In genomic region chr12:54725233-54725843, GRCh38 we compare ENCODE assay signal across 8 cellular contexts.
A peak's percentile ranks its signal among the peaks of the same experiment; 100 is the strongest.
DNase-seq lines count a peak whose midpoint lies in the region; ATAC-seq and TF ChIP-seq lines count a peak whose summit lies in the region.

No MANE protein-coding gene starts in this region.

- H2AFZ ChIP-seq in H9 (ENCODE audit: low read length) (no peak overlapping the region), hepatocyte (no peak overlapping the region)

- no CpG with 5 or more reads among the region's 5 CpGs for whole genome bisulfite sequencing in H9 (ENCODE audit: extremely low coverage, insufficient read length, low lambda C conversion rate)
- WGBS in hepatocyte (ENCODE audit: low lambda C conversion rate, missing lambda C conversion rate) = 36% methylated on average over 5 of the region's 5 CpGs

- no peak overlapping the region for H2BK12ac ChIP-seq in H9 (ENCODE audit: insufficient read length, low read depth, low read length)

- ATAC-seq in HG02938 (IDR thresholded peaks at IDR 0.05; ENCODE audit: unreplicated experiment) = no peak
- no peak for ATAC-seq in activated naive CD4-positive, alpha-beta T cell treated with anti-CD3 and anti-CD28 coated beads, Interleukin-2, amount 50 U/mL, for 72 hours
- no peak for ATAC-seq in activated CD4-positive, alpha-beta T cell treated with anti-CD3 and anti-CD28 coated beads for 36 hours

- POLR2A ChIA-PET in activated CD4-positive, alpha-beta T cell treated with anti-CD3 and anti-CD28 coated beads for 36 hours (lab: Charles Lee) = no interaction called here

- no peak overlapping the region for H2AK5ac ChIP-seq in H9 (ENCODE audit: insufficient read length, low read length)

- H2BK5ac ChIP-seq in H9 (ENCODE audit: insufficient read length, low read length) = no peak overlapping the region

- peaks cover 0 to 9% (median 0%) of the 10 kb centered on the region in 3 experiments; a peak in 3 of 7 replicates for H3K36me3 Mint-ChIP-seq in H9 (ENCODE audit: insufficient read depth in 1 of 3, low read depth in 3 of 3)
- H3K36me3 Mint-ChIP-seq in activated naive CD4-positive, alpha-beta T cell treated with anti-CD3 and anti-CD28 coated beads, Interleukin-2, amount 50 U/mL, for 72 hours = no peaks in the 10 kb centered on the region
- H3K36me3 Mint-ChIP-seq in activated CD4-positive, alpha-beta T cell treated with anti-CD3 and anti-CD28 coated beads for 36 hours (ENCODE audit: low read depth) = no peaks in the 10 kb centered on the region

- H3K23ac ChIP-seq in H9 (ENCODE audit: insufficient read length, low read depth, low read length) = no peak overlapping the region

- H4K8ac ChIP-seq in H9 (replicated peaks; ENCODE audit: insufficient read length, low read depth, low read length) = no peak overlapping the region

- H3K4me3 ChIP-seq in hepatocyte = no peak overlapping the region

- intact Hi-C loops in activated CD4-positive, alpha-beta T cell treated with anti-CD3 and anti-CD28 coated beads for 36 hours (cut with DNase I, micrococcal nuclease) = no loop called here

- no peak overlapping the region for H3K14ac ChIP-seq in H9 (ENCODE audit: insufficient read depth, low read length)

- CTCF ChIA-PET in activated CD4-positive, alpha-beta T cell treated with anti-CD3 and anti-CD28 coated beads for 36 hours (lab: Charles Lee) = interaction anchor here (0.7 to 2.2 kb wide), 11 partner anchors 19 to 349 kb away, joined by 3 to 23 read pairs (median 4); no protein-coding TSS in a partner anchor

- H3K4me2 ChIP-seq in H9 (ENCODE audit: insufficient read depth, insufficient read length, low read length) (no peak overlapping the region), hepatocyte (no peak overlapping the region)

- no peak overlapping the region for H3K27ac Mint-ChIP-seq in H9
- no peak overlapping the region for H3K27ac Mint-ChIP-seq in activated naive CD4-positive, alpha-beta T cell treated with anti-CD3 and anti-CD28 coated beads, Interleukin-2, amount 50 U/mL, for 72 hours
- no peak overlapping the region for H3K27ac Mint-ChIP-seq in activated CD4-positive, alpha-beta T cell treated with anti-CD3 and anti-CD28 coated beads for 36 hours

- no peak overlapping the region for H3K4ac ChIP-seq in H9 (ENCODE audit: low read depth, low read length)

- DNase-seq in AG08395 (ENCODE audit: low spot score) = peak; percentile 31
- DNase-seq in H9 = peak; percentile 60
- peak; percentile 66 for DNase-seq in SK-MEL-5 (ENCODE audit: low read depth, low spot score)
- DNase-seq in hepatocyte (ENCODE audit: low spot score) = peak; percentile 53
- DNase-seq in activated naive CD4-positive, alpha-beta T cell treated with anti-CD3 and anti-CD28 coated beads, Interleukin-2, amount 50 U/mL, for 72 hours (ENCODE audit: low spot score in 2 of 2) = no peak
- DNase-seq in activated CD4-positive, alpha-beta T cell treated with anti-CD3 and anti-CD28 coated beads for 36 hours = no peak
- no peak for DNase-seq in mesenteric fat pad (ENCODE audit: low spot score)

- H3K79me2 ChIP-seq in H9 (ENCODE audit: insufficient read depth, low read length) (no peaks in the 10 kb centered on the region), hepatocyte (no peaks in the 10 kb centered on the region)

- no peak overlapping the region for H4K5ac ChIP-seq in H9 (ENCODE audit: insufficient read length, low read depth, low read length)

- no peak overlapping the region for H2BK15ac ChIP-seq in H9 (ENCODE audit: low read depth, low read length)

- H2BK20ac ChIP-seq in H9 (ENCODE audit: low read depth, low read length, poor library complexity, severe bottlenecking) = no peak overlapping the region

- no peaks in the 10 kb centered on the region for H3K79me1 ChIP-seq in H9 (ENCODE audit: insufficient read depth, low read depth, low read length, poor library complexity, severe bottlenecking)

- no peaks in the 10 kb centered on the region; the same call in none of the 2 replicates for H3K4me1 ChIP-seq in H9 (ENCODE audit: insufficient read depth, low read length)
- no peaks in the 10 kb centered on the region for H3K4me1 ChIP-seq in hepatocyte (ENCODE audit: insufficient read depth)

- H2BK120ac ChIP-seq in H9 (ENCODE audit: low read depth, low read length, poor library complexity, severe bottlenecking) = no peak overlapping the region

- no peak overlapping the region for H3K4me3 Mint-ChIP-seq in H9
- no peak overlapping the region for H3K4me3 Mint-ChIP-seq in activated CD4-positive, alpha-beta T cell treated with anti-CD3 and anti-CD28 coated beads for 36 hours

- no peaks in the 10 kb centered on the region for H3K9me3 ChIP-seq in H9 (ENCODE audit: control insufficient read depth, low read depth, low read length)
- H3K9me3 ChIP-seq in hepatocyte (ENCODE audit: low read depth) = no peaks in the 10 kb centered on the region

- H4K20me1 ChIP-seq in H9 (ENCODE audit: control insufficient read depth, insufficient read depth, insufficient read length) (no peaks in the 10 kb centered on the region), hepatocyte (ENCODE audit: insufficient read depth, poor library complexity, severe bottlenecking) (no peaks in the 10 kb centered on the region)

- TF ChIP-seq CTCF in H9 (conservative IDR thresholded peaks at IDR 0.05) (peak; percentile 65), hepatocyte (IDR thresholded peaks at IDR 0.05; ENCODE audit: poor library complexity) (peak; percentile 48)

- no peaks in the 10 kb centered on the region for H3K23me2 ChIP-seq in H9 (ENCODE audit: insufficient read length, low read depth, low read length, poor library complexity, severe bottlenecking)

- no peak overlapping the region for H3K56ac ChIP-seq in H9 (ENCODE audit: insufficient read length, low read depth, low read length)

- in situ Hi-C loops in SK-MEL-5 (cut with HindIII; ENCODE audit: low pct_unique_long_range_greater_than_20kb, low sequenced_read_pairs) = no loop called here

- no peak overlapping the region for H3K27ac ChIP-seq in H9 (ENCODE audit: insufficient read length, low read depth, low read length)
- no peak overlapping the region for H3K27ac ChIP-seq in hepatocyte

- H3K27me3 Mint-ChIP-seq in H9 (ENCODE audit: low read depth) = no peaks in the 10 kb centered on the region; the same call in 1 of the 2 replicates
- peaks cover 3% of the 10 kb centered on the region for H3K27me3 Mint-ChIP-seq in activated CD4-positive, alpha-beta T cell treated with anti-CD3 and anti-CD28 coated beads for 36 hours

- H3K9ac ChIP-seq in H9 (ENCODE audit: extremely low read depth, insufficient read length, low read length) = no peak overlapping the region

- H3K4me1 Mint-ChIP-seq in H9 = peaks cover 33 to 35% of the 10 kb centered on the region in 2 experiments
- no peaks in the 10 kb centered on the region for H3K4me1 Mint-ChIP-seq in activated CD4-positive, alpha-beta T cell treated with anti-CD3 and anti-CD28 coated beads for 36 hours

- no peak overlapping the region for H3T11ph ChIP-seq in H9 (ENCODE audit: low read length)

- no peaks in the 10 kb centered on the region for H3K36me3 ChIP-seq in hepatocyte (replicated peaks; ENCODE audit: insufficient read depth, low read depth)

- no peak overlapping the region for H4K91ac ChIP-seq in H9 (ENCODE audit: insufficient read length, low read depth, low read length)

- H3K18ac ChIP-seq in H9 (ENCODE audit: insufficient read length, low read depth, low read length) = no peak overlapping the region

- no peaks in the 10 kb centered on the region for H3K27me3 ChIP-seq in H9 (ENCODE audit: insufficient read depth, low read length)
- H3K27me3 ChIP-seq in hepatocyte = no peaks in the 10 kb centered on the region

- H3K9me3 Mint-ChIP-seq in H9 = peaks cover 8 to 15% of the 10 kb centered on the region in 2 experiments; a peak in 4 of 5 replicates
- no peaks in the 10 kb centered on the region for H3K9me3 Mint-ChIP-seq in activated naive CD4-positive, alpha-beta T cell treated with anti-CD3 and anti-CD28 coated beads, Interleukin-2, amount 50 U/mL, for 72 hours
- no peaks in the 10 kb centered on the region for H3K9me3 Mint-ChIP-seq in activated CD4-positive, alpha-beta T cell treated with anti-CD3 and anti-CD28 coated beads for 36 hours (ENCODE audit: low read depth)

- H3K9me2 ChIP-seq in hepatocyte (replicated peaks; ENCODE audit: insufficient read depth) = no peaks in the 10 kb centered on the region

Comparison
In these comparisons a context has a peak if more than half of its experiments do, and no peak if none do; other contexts are left out.
1. DNase-seq: peak in AG08395 (single experiment), H9 (single experiment), SK-MEL-5 (single experiment) and hepatocyte (single experiment); none in activated naive CD4-positive, alpha-beta T cell treated with anti-CD3 and anti-CD28 coated beads, Interleukin-2, amount 50 U/mL, for 72 hours (0 of 2), activated CD4-positive, alpha-beta T cell treated with anti-CD3 and anti-CD28 coated beads for 36 hours (single experiment) and mesenteric fat pad (single experiment).